Comparison of ENCODE assay signal across 11 cellular contexts in the genomic region with DNA sequence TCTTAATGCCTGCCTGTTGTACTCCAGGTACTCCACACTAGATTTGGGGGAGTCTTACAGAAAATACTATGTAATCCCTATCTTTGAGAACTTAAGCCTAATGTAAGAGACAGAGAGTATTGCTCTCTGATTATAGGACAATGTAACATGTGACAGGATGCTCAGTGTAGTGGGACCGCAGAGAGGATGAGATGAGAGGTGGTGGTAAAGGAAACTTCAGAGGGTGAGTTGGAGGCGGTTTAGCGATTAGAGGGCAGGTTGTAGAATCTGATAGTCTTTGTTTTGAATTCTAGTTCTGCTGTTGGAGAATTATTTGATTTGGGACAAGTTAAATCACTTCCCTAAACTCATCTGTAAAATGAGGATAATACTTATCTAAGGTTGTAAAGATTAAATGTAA. TPM values are rescaled to one million over a fixed set of nuclear protein-coding genes. Genes with fewer than 3 reads are reported as not detected.
DNase-seq lines count a peak whose midpoint lies in the region; ATAC-seq and TF ChIP-seq lines count a peak whose summit lies in the region.
"Had no signal": no experiment of that assay in that cellular context is flagged by ENCODE, and none has a peak within 500 bp of the region (broad histone marks: within the 10 kb centered on the region; RNA-seq: fewer than 3 reads in every experiment).

No MANE protein-coding gene starts in this region.

- peak overlapping the region; percentile 10 for H3K4me3 Mint-ChIP-seq in central memory CD8-positive, alpha-beta T cell
- H3K4me3 Mint-ChIP-seq: brain had no signal

- H3K4me2 ChIP-seq in Loucy (ENCODE audit: low read depth, low read length, poor library complexity, severe bottlenecking): peak overlapping the region; percentile 58

- no peaks in the 10 kb centered on the region for H3K27me3 Mint-ChIP-seq in central memory CD8-positive, alpha-beta T cell
- H3K27me3 Mint-ChIP-seq: brain had no signal

- H3K9me2 ChIP-seq in Loucy (replicated peaks; ENCODE audit: low read depth, low read length): no peaks in the 10 kb centered on the region

- no peaks in the 10 kb centered on the region for H3K9me3 Mint-ChIP-seq in central memory CD8-positive, alpha-beta T cell

- TF ChIP-seq EP300 in upper lobe of left lung (IDR thresholded peaks at IDR 0.05): no peak

- H3K9me3 ChIP-seq in Loucy (ENCODE audit: insufficient read depth, low read depth, low read length) (no peaks in the 10 kb centered on the region), upper lobe of left lung (no peaks in the 10 kb centered on the region)

- TF ChIP-seq POLR2A in upper lobe of left lung (IDR thresholded peaks at IDR 0.05): no peak

- H3K27me3 ChIP-seq in Loucy (ENCODE audit: insufficient read depth, low read length, poor library complexity, severe bottlenecking) (no peaks in the 10 kb centered on the region), upper lobe of left lung (no peaks in the 10 kb centered on the region)

- peak; percentile 93 for ATAC-seq in GM18499 (IDR thresholded peaks at IDR 0.05; ENCODE audit: insufficient read depth, unreplicated experiment)
- ATAC-seq in GM21576 (IDR thresholded peaks at IDR 0.05; ENCODE audit: unreplicated experiment): peak; percentile 87
- ATAC-seq in central memory CD8-positive, alpha-beta T cell (replicated peaks; ENCODE audit: extremely low read depth, poor library complexity, severe bottlenecking): peak; percentile 84
- no peak for ATAC-seq in upper lobe of left lung (ENCODE audit: low FRiP score in 2 of 2)
- ATAC-seq: left colon had no signal

- no peak overlapping the region for H3K9ac ChIP-seq in Loucy (ENCODE audit: low read depth, low read length, poor library complexity, severe bottlenecking)

- H3K27ac Mint-ChIP-seq in central memory CD8-positive, alpha-beta T cell (ENCODE audit: low read depth): peak overlapping the region; percentile 0
- H3K27ac Mint-ChIP-seq: brain had no signal

- TF ChIP-seq CTCF in Loucy (conservative IDR thresholded peaks at IDR 0.05; ENCODE audit: low read length) (no peak), upper lobe of left lung (IDR thresholded peaks at IDR 0.05) (no peak)

- H3K36me3 Mint-ChIP-seq in central memory CD8-positive, alpha-beta T cell (ENCODE audit: insufficient read depth): peaks cover 21% of the 10 kb centered on the region

- H3K4me1 Mint-ChIP-seq in central memory CD8-positive, alpha-beta T cell: peaks cover 54% of the 10 kb centered on the region

- H3K4me1 ChIP-seq in Loucy (ENCODE audit: insufficient read depth, low read length, poor library complexity, severe bottlenecking) (peaks cover 47% of the 10 kb centered on the region), upper lobe of left lung (peaks cover 15 to 30% (median 21%) of the 10 kb centered on the region in 4 donors)

- H3K79me2 ChIP-seq in Loucy (ENCODE audit: insufficient read depth, low read length): peaks cover 63% of the 10 kb centered on the region

- peak in 1 of 2 donors; percentile 41 for DNase-seq in central memory CD8-positive, alpha-beta T cell (ENCODE audit: low spot score in 2 of 2)
- DNase-seq in NOMO-1 treated with dmso at 0.1 percent for 144 hours (lab: John Stamatoyannopoulos, UW; ENCODE audit: unreplicated experiment): no peak
- DNase-seq in NCI-H2081 (lab: John Stamatoyannopoulos, UW): no peak
- DNase-seq in cerebellar cortex (ENCODE audit: low spot score): no peak
- DNase-seq in upper lobe of left lung: no peak
- DNase-seq: left colon, NCI-H2029 had no signal

- no peak overlapping the region for H2AFZ ChIP-seq in Loucy (ENCODE audit: low read length)

- 78 to 89% methylated on average over 3 of the region's 3 CpGs for WGBS in upper lobe of left lung, 2 donors

- H3F3A ChIP-seq in Loucy (ENCODE audit: low read depth): peaks cover 7% of the 10 kb centered on the region

- H3K4me3 ChIP-seq in Loucy (ENCODE audit: low read length, poor library complexity, severe bottlenecking): peak overlapping the region; percentile 33
- H3K4me3 ChIP-seq in upper lobe of left lung: no peak overlapping the region

- H3K27ac ChIP-seq in upper lobe of left lung: no peak overlapping the region

- H3K36me3 ChIP-seq in Loucy (ENCODE audit: insufficient read depth, low read length): peaks cover 12% of the 10 kb centered on the region
- peaks cover 0 to 6% (median 0%) of the 10 kb centered on the region in 4 donors for H3K36me3 ChIP-seq in upper lobe of left lung

- H4K20me1 ChIP-seq in Loucy (ENCODE audit: insufficient read depth, low read length, poor library complexity, severe bottlenecking): peaks cover 15% of the 10 kb centered on the region

RNA-seq across cellular contexts. Expression of a gene that starts 5.4 kb away (rescaled TPM):
- total RNA-seq in upper lobe of left lung: 10 to 100 TPM; 14.6 to 95.6 (median 34.3) TPM

Comparison
In these comparisons a context has a peak if more than half of its experiments do, and no peak if none do; other contexts are left out.
1. ATAC-seq: peak in GM18499 (single experiment), GM21576 (single experiment) and central memory CD8-positive, alpha-beta T cell (single experiment); none in upper lobe of left lung (0 of 2).